Comparison of ENCODE assay signal across 8 cellular contexts in genomic region chr2:121650554-121650930, GRCh38. TPM values are rescaled to one million over a fixed set of nuclear protein-coding genes. Genes with fewer than 3 reads are reported as not detected.
DNase-seq lines count a peak whose midpoint lies in the region; ATAC-seq and TF ChIP-seq lines count a peak whose summit lies in the region.

No MANE protein-coding gene starts in this region.

- no peak for TF ChIP-seq CTCF in GM20000 (IDR thresholded peaks at IDR 0.05; ENCODE audit: extremely low read depth, missing control alignments)
- no peak for TF ChIP-seq CTCF in epithelial cell of proximal tubule (conservative IDR thresholded peaks at IDR 0.05; ENCODE audit: low read depth, low read length)
- no peak for TF ChIP-seq CTCF in ovary (IDR thresholded peaks at IDR 0.05)

- TF ChIP-seq EP300 in ovary (IDR thresholded peaks at IDR 0.05), result no peak

- H3K36me3 ChIP-seq in BLaER1 (peaks cover 11% of the 10 kb centered on the region), ovary (no peaks in the 10 kb centered on the region)

- H4K20me1 ChIP-seq in BLaER1, result peaks cover 34% of the 10 kb centered on the region

- H3K4me3 ChIP-seq in BLaER1 (peak overlapping the region; percentile 90), epithelial cell of proximal tubule (ENCODE audit: low read depth, low read length) (peak overlapping the region; percentile 82), ovary (peak overlapping the region; percentile 92)

- H3K4me2 ChIP-seq in BLaER1, result peak overlapping the region; percentile 88

- H3K4me1 ChIP-seq in BLaER1 (peaks cover 48% of the 10 kb centered on the region), ovary (ENCODE audit: insufficient read depth) (peaks cover 9% of the 10 kb centered on the region)

- DNase-seq in GM20000 (ENCODE audit: low spot score), result peak; percentile 20
- DNase-seq in UCSD-AML1 (lab: John Stamatoyannopoulos, UW; ENCODE audit: unreplicated experiment), result peak; percentile 51
- DNase-seq in epithelial cell of proximal tubule (ENCODE audit: low read depth), result no peak
- DNase-seq in ovary, result peak in 2 of 5 donors; percentile 15 to 36
- DNase-seq in H4 (ENCODE audit: low spot score), result no peak

- intact Hi-C loops in ovary (cut with DNase I), result no loop called here

- H3K27me3 ChIP-seq in BLaER1 (no peaks in the 10 kb centered on the region), ovary (no peaks in the 10 kb centered on the region)

- 0 to 1% (median 0%) methylated on average over 12 of the region's 12 CpGs for WGBS in ovary, 3 donors

- ATAC-seq in GM18858 (IDR thresholded peaks at IDR 0.05; ENCODE audit: unreplicated experiment), result no peak
- no peak for ATAC-seq in HG03432 (IDR thresholded peaks at IDR 0.05; ENCODE audit: unreplicated experiment)

- no peak for TF ChIP-seq POLR2A in ovary (IDR thresholded peaks at IDR 0.05)

- no peaks in the 10 kb centered on the region for H3K9me3 ChIP-seq in BLaER1
- no peaks in the 10 kb centered on the region for H3K9me3 ChIP-seq in ovary

- H3K27ac ChIP-seq in BLaER1 (peak overlapping the region; percentile 96), ovary (peak overlapping the region in 1 of 2 donors; percentile 90)

- H3K9ac ChIP-seq in BLaER1, result peak overlapping the region; percentile 94

RNA-seq across cellular contexts. Expression of gene CLASP1, which starts 1.3 kb away (rescaled TPM):
- 26.2 and 35.0 TPM in 2 replicates for total RNA-seq in epithelial cell of proximal tubule
- 10 to 100 TPM; 39.1 to 58.7 (median 53.3) TPM for total RNA-seq in ovary
- 10 to 100 TPM; 15.8 to 26.8 TPM for polyA plus RNA-seq in ovary
- 29.2 and 33.6 TPM in 2 replicates for total RNA-seq in H4 (2014; rRNA removed; shearing (Covaris generic))

Comparison
In these comparisons a context has a peak if more than half of its experiments do, and no peak if none do; other contexts are left out.
1. DNase-seq: peak in GM20000 (single experiment) and UCSD-AML1 (single experiment); none in epithelial cell of proximal tubule (single experiment) and H4 (single experiment).
2. Peak in every context shown above with its lines, with median percentiles within 50 percentile points of each other: H3K4me3 ChIP-seq.